Comparison of ENCODE assay signal across 9 cellular contexts in genomic region chr1:160101717-160102522, GRCh38. TPM values are rescaled to one million over a fixed set of nuclear protein-coding genes. Genes with fewer than 3 reads are reported as not detected.
DNase-seq lines count a peak whose midpoint lies in the region; TF ChIP-seq lines count a peak whose summit lies in the region.
"Had no signal": no experiment of that assay in that cellular context is flagged by ENCODE, and none has a peak within 500 bp of the region (broad histone marks: within the 10 kb centered on the region; RNA-seq: fewer than 3 reads in every experiment).

No MANE protein-coding gene starts in this region.

- peak overlapping the region; percentile 70 to 75 for H3K27ac ChIP-seq in testis

- WGBS in testis, 2 donors = 57 to 63% methylated on average over 9 of the region's 9 CpGs

- no peaks in the 10 kb centered on the region for H3K36me3 Mint-ChIP-seq in activated naive CD4-positive, alpha-beta T cell treated with anti-CD3 and anti-CD28 coated beads, Interleukin-2, amount 50 U/mL, for 24 hours
- no peaks in the 10 kb centered on the region for H3K36me3 Mint-ChIP-seq in mesothelial cell of epicardium

- H3K4me3 Mint-ChIP-seq in activated naive CD4-positive, alpha-beta T cell treated with anti-CD3 and anti-CD28 coated beads, Interleukin-2, amount 50 U/mL, for 24 hours = no peak overlapping the region
- no peak overlapping the region for H3K4me3 Mint-ChIP-seq in mesothelial cell of epicardium

- H3K27me3 ChIP-seq in testis = no peaks in the 10 kb centered on the region

- H3K27me3 Mint-ChIP-seq in activated naive CD4-positive, alpha-beta T cell treated with anti-CD3 and anti-CD28 coated beads, Interleukin-2, amount 50 U/mL, for 24 hours = no peaks in the 10 kb centered on the region
- H3K27me3 Mint-ChIP-seq in mesothelial cell of epicardium (ENCODE audit: low read depth) = no peaks in the 10 kb centered on the region

- TF ChIP-seq CTCF in mesothelial cell of epicardium (IDR thresholded peaks at IDR 0.05; ENCODE audit: unreplicated experiment) = no peak
- no peak for TF ChIP-seq CTCF in testis (IDR thresholded peaks at IDR 0.05)

- no peak for DNase-seq in activated naive CD4-positive, alpha-beta T cell treated with Interleukin-2 at 50 U/mL for 16 hours
- DNase-seq in amniotic epithelial cell (ENCODE audit: low read depth) (peak; percentile 27), mesothelial cell of epicardium (ENCODE audit: low spot score in 2 of 2, unreplicated experiment in 2 of 2) (no peak), testis (no peak), HK-2 (ENCODE audit: unreplicated experiment) (no peak), GF-D8 (lab: John Stamatoyannopoulos, UW) (no peak), SKM-1 (lab: John Stamatoyannopoulos, UW; ENCODE audit: unreplicated experiment) (no peak)

- peak overlapping the region; percentile 77 for H3K27ac Mint-ChIP-seq in activated naive CD4-positive, alpha-beta T cell treated with anti-CD3 and anti-CD28 coated beads, Interleukin-2, amount 50 U/mL, for 24 hours
- peak overlapping the region; percentile 18 for H3K27ac Mint-ChIP-seq in mesothelial cell of epicardium

- H3K9me3 Mint-ChIP-seq in activated naive CD4-positive, alpha-beta T cell treated with anti-CD3 and anti-CD28 coated beads, Interleukin-2, amount 50 U/mL, for 24 hours = no peaks in the 10 kb centered on the region
- H3K9me3 Mint-ChIP-seq in mesothelial cell of epicardium = no peaks in the 10 kb centered on the region

- no peaks in the 10 kb centered on the region for H3K36me3 ChIP-seq in testis (ENCODE audit: low read depth, missing control alignments)

- H3K4me3 ChIP-seq in testis = no peak overlapping the region

- intact Hi-C loops in testis (cut with DNase I; ENCODE audit: low total_unique reads) = loop anchor here (5.0 to 10.0 kb wide), 2 partner anchors 93 to 150 kb away; partner anchors contain the start of gene CASQ1

- no peaks in the 10 kb centered on the region for H3K9me3 ChIP-seq in testis

- TF ChIP-seq POLR2A in testis (IDR thresholded peaks at IDR 0.05) = no peak

- H3K4me1 Mint-ChIP-seq in activated naive CD4-positive, alpha-beta T cell treated with anti-CD3 and anti-CD28 coated beads, Interleukin-2, amount 50 U/mL, for 24 hours = peaks cover 50% of the 10 kb centered on the region
- H3K4me1 Mint-ChIP-seq in mesothelial cell of epicardium = peaks cover 26% of the 10 kb centered on the region

- peaks cover 40% of the 10 kb centered on the region for H3K4me1 ChIP-seq in testis

RNA-seq across cellular contexts. Expression of gene IGSF8, which starts 3.5 kb away (rescaled TPM):
- total RNA-seq in mesothelial cell of epicardium (32.3 to 36.3 TPM (median 33.2 TPM) in 3 replicates), testis (100 to 1,000 TPM; 104 to 119 TPM)
- 79.8 TPM for polyA plus RNA-seq in testis (ENCODE audit: insufficient read depth, low read depth, low replicate concordance)

RNA-seq across cellular contexts. Expression of gene ATP1A2, which starts 13.6 kb away (rescaled TPM):
- total RNA-seq in mesothelial cell of epicardium (0.54 to 0.76 TPM (median 0.64 TPM) in 3 replicates), testis (10 to 100 TPM; 14.2 to 27.9 TPM)
- 13.2 TPM for polyA plus RNA-seq in testis (ENCODE audit: insufficient read depth, low read depth, low replicate concordance)
- total RNA-seq: dermis microvascular lymphatic vessel endothelial cell had no signal

RNA-seq across cellular contexts. Expression of gene KCNJ9, which starts 20.6 kb away (rescaled TPM):
- 0.07 to 0.09 TPM in 2 of 3 replicates, not detected in the other for total RNA-seq in mesothelial cell of epicardium
- under 1 TPM; 0.55 to 0.68 TPM for total RNA-seq in testis
- 0.37 TPM for polyA plus RNA-seq in testis (ENCODE audit: insufficient read depth, low read depth, low replicate concordance)
- total RNA-seq: dermis microvascular lymphatic vessel endothelial cell had no signal

RNA-seq across cellular contexts. Expression of gene KCNJ10, which starts 32.0 kb away (rescaled TPM):
- 0.14 to 0.27 TPM (median 0.22 TPM) in 3 replicates for total RNA-seq in mesothelial cell of epicardium
- 1 to 10 TPM in 1 of 2 donors, under 1 TPM in 1; 0.79 to 1.5 TPM for total RNA-seq in testis
- 1.9 TPM for polyA plus RNA-seq in testis (ENCODE audit: insufficient read depth, low read depth, low replicate concordance)
- total RNA-seq: dermis microvascular lymphatic vessel endothelial cell had no signal

RNA-seq across cellular contexts. Expression of gene ATP1A4, which starts 49.5 kb away (rescaled TPM):
- 0.29 to 0.38 TPM (median 0.33 TPM) in 3 replicates for total RNA-seq in mesothelial cell of epicardium
- total RNA-seq in testis = 10 to 100 TPM; 13.3 to 23.0 TPM
- polyA plus RNA-seq in testis (ENCODE audit: insufficient read depth, low read depth, low replicate concordance) = 38.6 TPM
- total RNA-seq: dermis microvascular lymphatic vessel endothelial cell had no signal
